ENCODE assay signal across 19 cellular contexts in the genomic region with DNA sequence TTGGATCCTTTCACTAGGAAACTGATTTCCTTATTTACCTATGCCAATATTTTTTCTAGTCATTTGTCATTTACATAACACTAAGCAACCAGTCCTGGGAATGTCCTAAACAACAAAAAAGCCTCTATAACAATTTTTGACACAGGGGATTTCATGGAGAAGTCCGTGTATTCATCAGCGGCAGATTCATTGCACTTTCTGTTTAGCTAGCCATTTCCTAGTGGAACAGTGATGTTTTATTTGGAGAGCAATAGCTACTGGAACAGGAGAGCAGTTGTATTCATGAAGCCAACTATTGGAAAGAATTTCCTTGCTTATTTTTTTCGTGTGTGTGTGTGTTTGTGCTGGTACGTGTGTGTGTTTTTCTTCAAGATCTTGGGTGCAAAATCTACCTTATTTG.
A peak's percentile ranks its signal among the peaks of the same experiment; 100 is the strongest.
DNase-seq lines count a peak whose midpoint lies in the region; ATAC-seq lines count a peak whose summit lies in the region.
"Had no signal": no experiment of that assay in that cellular context is flagged by ENCODE, and none has a peak within 500 bp of the region (broad histone marks: within the 10 kb centered on the region; RNA-seq: fewer than 3 reads in every experiment).

No MANE protein-coding gene starts in this region.

- intact Hi-C loops in left colon (cut with DNase I, micrococcal nuclease), result no loop called here

- ATAC-seq in left colon, result no peak

- DNase-seq in HT-29 (ENCODE audit: low spot score) (peak; percentile 15), NCI-H774 (lab: John Stamatoyannopoulos, UW) (peak; percentile 8), inferior parietal cortex (ENCODE audit: extremely low spot score) (peak; percentile 1), superior temporal gyrus (ENCODE audit: extremely low spot score) (peak; percentile 23), left colon (no peak), islet precursor cell (no peak), D341Med (ENCODE audit: low spot score) (no peak)
- DNase-seq: BE2C, GM23248, H7, KBM-7, MG63, NCI-H2029 treated with DMSO at 0.1 percent for 48 hours, NCI-H2171, NCI-H226, NCI-H510A, NCI-H748 treated with DMSO at 0.1 percent for 48 hours, Right ventricle myocardium superior, RPMI8226 had no signal

Comparison
In these comparisons a context has a peak if more than half of its experiments do, and no peak if none do; other contexts are left out.
1. DNase-seq: peak in HT-29 (single experiment), NCI-H774 (single experiment), inferior parietal cortex (single experiment) and superior temporal gyrus (single experiment); none in left colon (0 of 2), islet precursor cell (single experiment) and D341Med (single experiment).